Comparison of ENCODE assay signal across 7 cellular contexts in the genomic region with DNA sequence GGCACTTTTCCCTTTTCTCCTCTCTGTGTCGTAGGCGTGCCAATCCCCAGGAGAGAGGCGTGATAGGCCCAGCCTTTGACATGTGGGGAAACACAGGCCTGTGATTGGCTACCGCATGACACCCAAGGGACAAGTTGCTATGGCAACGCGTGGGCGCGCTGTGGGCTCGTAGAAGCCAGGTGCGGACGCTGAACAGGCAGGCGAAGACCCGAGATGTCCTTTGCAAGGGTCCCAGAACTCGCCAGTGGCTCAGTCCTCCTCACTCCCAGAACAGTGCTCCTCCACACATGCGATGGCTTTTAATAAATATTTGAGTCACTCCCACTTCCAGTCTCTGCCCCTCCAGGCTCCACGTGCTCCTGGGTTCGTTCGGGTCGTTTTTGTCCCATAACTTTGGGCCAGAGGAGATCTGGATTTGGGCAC. TPM values are rescaled to one million over a fixed set of nuclear protein-coding genes. Genes with fewer than 3 reads are reported as not detected.
DNase-seq lines count a peak whose midpoint lies in the region; ATAC-seq and TF ChIP-seq lines count a peak whose summit lies in the region.

No MANE protein-coding gene starts in this region.

- H3K4me3 Mint-ChIP-seq in immature natural killer cell, result peak overlapping the region; percentile 48 to 86 (median 66)

- peaks cover 13 to 32% (median 18%) of the 10 kb centered on the region in 6 donors for H3K4me1 ChIP-seq in spleen

- intact Hi-C loops in spleen (cut with DNase I; ENCODE audit: low total_unique reads), result no loop called here

- TF ChIP-seq CTCF in cardiac fibroblast (IDR thresholded peaks at IDR 0.05; ENCODE audit: low read depth, low read length) (no peak), spleen (IDR thresholded peaks at IDR 0.05 in 8 of 11, conservative IDR thresholded peaks at IDR 0.05 in 3 of 11) (no peak)

- no peaks in the 10 kb centered on the region for H3K9me3 ChIP-seq in spleen

- 3 to 13% (median 5%) methylated on average over 15 to 19 of the region's 19 CpGs for WGBS in spleen, 5 donors

- peaks cover 0 to 4% (median 0%) of the 10 kb centered on the region in 6 donors for H3K36me3 ChIP-seq in spleen

- H3K4me3 ChIP-seq in cardiac fibroblast (replicated peaks in 1 of 2; ENCODE audit: low read depth in 2 of 2, low read length in 2 of 2) (peak overlapping the region; percentile 13 to 26), spleen (peak overlapping the region; percentile 11 to 66 (median 33))

- no peaks in the 10 kb centered on the region for H3K36me3 Mint-ChIP-seq in immature natural killer cell

- no peaks in the 10 kb centered on the region for H3K9me3 Mint-ChIP-seq in immature natural killer cell

- TF ChIP-seq POLR2A in spleen (IDR thresholded peaks at IDR 0.05), result no peak

- no peak overlapping the region for H3K27ac ChIP-seq in spleen

- DNase-seq in NCI-H2171 treated with DMSO at 0.1 percent for 48 hours (lab: John Stamatoyannopoulos, UW), result peak; percentile 95
- DNase-seq in activated CD4-positive, CD25-positive, alpha-beta regulatory T cell (lab: John Stamatoyannopoulos, UW), result peak; percentile 61 to 74 (median 65)
- peak; percentile 91 to 94 for DNase-seq in cardiac fibroblast (ENCODE audit: low read depth in 2 of 2)
- peak; percentile 82 to 86 (median 85) for DNase-seq in immature natural killer cell
- peak; percentile 94 for DNase-seq in spleen

- no peaks in the 10 kb centered on the region for H3K27me3 ChIP-seq in spleen (replicated peaks in 1 of 7)

- H3K27ac Mint-ChIP-seq in immature natural killer cell, result peak overlapping the region in 4 of 6 donors; percentile 28 to 65 (median 40)

- H3K27me3 Mint-ChIP-seq in immature natural killer cell (ENCODE audit: low read depth in 3 of 3), result peaks cover 2 to 6% (median 2%) of the 10 kb centered on the region in 3 donors

- peak; percentile 47 for ATAC-seq in GM18519 (IDR thresholded peaks at IDR 0.05; ENCODE audit: low FRiP score, unreplicated experiment)
- peak; percentile 78 for ATAC-seq in HG03060 (IDR thresholded peaks at IDR 0.05; ENCODE audit: low read depth, unreplicated experiment)

- H3K4me1 Mint-ChIP-seq in immature natural killer cell, result peaks cover 14 to 18% of the 10 kb centered on the region in 2 donors

RNA-seq across cellular contexts. Expression of a gene that starts 4.2 kb away (rescaled TPM):
- not detected for polyA plus RNA-seq in immature natural killer cell
- total RNA-seq in spleen, result not detected
- under 1 TPM in 1 of 3 donors, not detected in 2; 0.09 TPM for polyA plus RNA-seq in spleen

RNA-seq across cellular contexts. Expression of a gene that starts 18.4 kb away (rescaled TPM):
- polyA plus RNA-seq in immature natural killer cell (not detected), spleen (1 to 10 TPM; 2.7 to 6.5 (median 6.1) TPM)
- total RNA-seq in spleen, result 10 to 100 TPM in 2 of 7 donors, 1 to 10 TPM in 5; 8.3 to 38.5 (median 9.4) TPM

RNA-seq across cellular contexts. Expression of a gene that starts 20.0 kb away (rescaled TPM):
- polyA plus RNA-seq in immature natural killer cell (10 to 100 TPM; 17.9 to 28.4 (median 18.8) TPM), spleen (1 to 10 TPM; 3.7 to 8.3 (median 5.7) TPM)
- 10 to 100 TPM; 10.8 to 27.5 (median 14.8) TPM for total RNA-seq in spleen

RNA-seq across cellular contexts. Expression of a gene that starts 27.1 kb away (rescaled TPM):
- polyA plus RNA-seq in immature natural killer cell (not detected), spleen (not detected)
- total RNA-seq in spleen, result not detected

RNA-seq across cellular contexts. Expression of a gene that starts 59.7 kb away (rescaled TPM):
- 100 to 1,000 TPM; 112 to 198 (median 121) TPM for polyA plus RNA-seq in immature natural killer cell
- 100 to 1,000 TPM in 1 of 7 donors, 10 to 100 TPM in 6; 78.1 to 101 (median 82.2) TPM for total RNA-seq in spleen
- 10 to 100 TPM; 48.9 to 63.7 (median 61.9) TPM for polyA plus RNA-seq in spleen
